Comparison of ENCODE assay signal across 1 cellular context in the genomic region with DNA sequence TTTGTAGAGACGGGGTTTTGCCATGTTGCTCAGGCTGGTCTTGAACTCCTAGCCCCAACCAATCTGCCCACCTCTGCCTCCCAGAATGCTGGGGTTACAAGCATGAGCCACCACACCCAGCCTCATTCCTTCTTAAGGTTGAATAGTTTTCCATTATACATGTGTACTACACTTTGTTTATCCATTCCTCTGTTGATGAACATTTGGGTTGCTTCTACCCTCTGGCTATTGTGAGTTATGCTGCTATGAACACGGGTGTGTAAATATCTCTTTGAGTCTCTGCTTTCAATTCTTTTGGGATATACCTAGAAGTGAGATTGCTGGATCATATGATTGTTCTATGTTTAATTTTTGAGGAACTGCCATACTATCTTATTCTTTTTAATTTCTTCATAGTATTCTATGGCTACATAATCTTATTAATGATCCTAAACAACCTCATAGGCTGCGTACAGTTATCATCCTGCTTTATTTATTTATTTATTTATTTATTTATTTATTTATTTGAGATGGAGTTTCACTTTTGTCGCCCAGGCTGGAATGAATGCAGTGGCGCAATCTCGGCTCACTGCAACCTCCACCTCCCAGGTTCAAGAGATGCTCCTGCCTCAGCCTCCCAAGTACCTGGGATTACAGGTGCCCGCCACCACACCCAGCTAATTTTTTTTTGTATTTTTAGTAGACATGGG.
TF ChIP-seq lines count a peak whose summit lies in the region.

No MANE protein-coding gene starts in this region.

TF ChIP-seq in GM12891, 5 proteins besides CTCF, POLR2A, EP300 and RAD21 (continued from another document):
- TF ChIP-seq PAX5 (IDR thresholded peaks at IDR 0.05; ENCODE audit: insufficient read depth, low read length, severe bottlenecking): no peak
- TF ChIP-seq POU2F2 (IDR thresholded peaks at IDR 0.05; ENCODE audit: low read depth, low read length): no peak
